22 cellular contexts compared by ENCODE assay signal in genomic region chr6:149041953-149042352, GRCh38.
DNase-seq lines count a peak whose midpoint lies in the region; ATAC-seq, FAIRE-seq and TF ChIP-seq lines count a peak whose summit lies in the region.
"Had no signal": no experiment of that assay in that cellular context is flagged by ENCODE, and none has a peak within 500 bp of the region (broad histone marks: within the 10 kb centered on the region; RNA-seq: fewer than 3 reads in every experiment).

No MANE protein-coding gene starts in this region.

- H3K4me1 ChIP-seq in HEK293 (ENCODE audit: control insufficient read depth, insufficient read depth, low read length) (no peaks in the 10 kb centered on the region), K562 (replicated peaks in 1 of 2; ENCODE audit: control insufficient read depth in 2 of 2, insufficient read depth in 2 of 2, low read length in 2 of 2) (peaks cover 0 to 5% of the 10 kb centered on the region in 2 experiments; a peak in 2 of 5 replicates)
- H3K4me1 ChIP-seq: A549, Caco-2 had no signal

- no peak for TF ChIP-seq POLR2A in K562 (conservative IDR thresholded peaks at IDR 0.05)

- CTCF ChIA-PET in HEK293 (lab: Yijun Ruan, JAX) (interaction anchor here (0.6 to 1.8 kb wide), 3 partner anchors 13 to 679 kb away, joined by 3 to 4 read pairs (median 3); no protein-coding TSS in a partner anchor), K562 (lab: Yijun Ruan, JAX; ENCODE audit: low intra/inter-chr PET ratio) (no interaction called here)

- no peak overlapping the region for H3K4me2 ChIP-seq in K562 (ENCODE audit: insufficient read depth, low read length)
- H3K4me2 ChIP-seq: A549; BLaER1 treated with 17β-estradiol and CSF1 and Interleukin-3, amounts not matched to agents 10 nM and 100 nM had no signal

- no TSS peak for BruUV-seq in K562 (replicated peaks; lab: Mats Ljungman, UMichigan)

- no peaks in the 10 kb centered on the region for H3K79me2 ChIP-seq in K562 (ENCODE audit: control insufficient read depth, insufficient read depth, low read length)

- H3K4me3 ChIP-seq in HEK293 (ENCODE audit: low read depth, low read length) (no peak overlapping the region), K562 (no peak overlapping the region)
- H3K4me3 ChIP-seq: A549; BLaER1 treated with 17β-estradiol and CSF1 and Interleukin-3, amounts not matched to agents 10 nM and 100 nM had no signal

- no peaks in the 10 kb centered on the region for H4K20me1 ChIP-seq in K562 (replicated peaks; ENCODE audit: control insufficient read depth, insufficient read depth, low read length)
- H4K20me1 ChIP-seq: BLaER1 treated with 17β-estradiol and CSF1 and Interleukin-3, amounts not matched to agents 10 nM and 100 nM had no signal

- H3K27ac Mint-ChIP-seq in T-helper 1 cell treated with Interleukin-12 subunit alpha and Interleukin-12 subunit beta and Interleukin-4 antibody, amounts not matched to agents 30 μg/mL and 1 μg/mL, for 36 hours, result peak overlapping the region; percentile 4
- H3K27ac Mint-ChIP-seq in stimulated activated memory B cell treated with anti-CD40 and anti-IgM and Interleukin-4, amounts not matched to agents 10 μg/mL and 1 μg/mL and 100 μg/mL, for 72 hours, result peak overlapping the region; percentile 71
- H3K27ac Mint-ChIP-seq: B cell; CD4-positive, alpha-beta T cell; CD8-positive, alpha-beta T cell had no signal

- FAIRE-seq in K562 (lab: Jason Lieb, UNC), result no peak
- FAIRE-seq: A549, D721Med, G401.6, GM12891 had no signal

- POLR2A ChIA-PET in HEK293 (lab: Yijun Ruan, JAX), result no interaction called here
- POLR2A ChIA-PET in K562 (lab: Yijun Ruan, JAX), result interaction anchor here (0.6 kb wide), 2 partner anchors 17 to 481 kb away, joined by 3 to 4 read pairs; no protein-coding TSS in a partner anchor

- no peaks in the 10 kb centered on the region for H3K27me3 Mint-ChIP-seq in T-helper 1 cell treated with Interleukin-12 subunit alpha and Interleukin-12 subunit beta and Interleukin-4 antibody, amounts not matched to agents 30 μg/mL and 1 μg/mL, for 36 hours (ENCODE audit: low read depth)
- H3K27me3 Mint-ChIP-seq in stimulated activated memory B cell treated with anti-CD40 and anti-IgM and Interleukin-4, amounts not matched to agents 10 μg/mL and 1 μg/mL and 100 μg/mL, for 72 hours, result no peaks in the 10 kb centered on the region
- H3K27me3 Mint-ChIP-seq: B cell; CD4-positive, alpha-beta T cell had no signal

- no peak for DNase-seq in T-helper 1 cell
- DNase-seq in K562 (ENCODE audit: extremely low read depth in 1 of 4, low spot score in 3 of 4), result no peak
- DNase-seq in SHP77 treated with DMSO at 0.1 percent for 48 hours (lab: John Stamatoyannopoulos, UW), result no peak
- DNase-seq: AML-193; Caco-2; Calu3; CD4-positive, alpha-beta T cell; CD8-positive, alpha-beta T cell; DMS79 treated with DMSO at 0.1 percent for 48 hours; GF-D8 had no signal

- H3K36me3 ChIP-seq in HEK293 (ENCODE audit: control insufficient read depth in 2 of 2, insufficient read depth in 1 of 2, low read length in 2 of 2) (peaks cover 0 to 3% of the 10 kb centered on the region in 2 experiments; a peak in 1 of 3 replicates), K562 (ENCODE audit: control insufficient read depth, insufficient read depth, low read length) (no peaks in the 10 kb centered on the region)

- 10% methylated on average over 2 of the region's 2 CpGs for WGBS in K562 (ENCODE audit: insufficient coverage, low coverage, missing lambda C conversion rate)

- H3K9ac ChIP-seq in K562 (ENCODE audit: insufficient read depth in 1 of 2, low read depth in 2 of 2, low read length in 2 of 2), result no peak overlapping the region
- H3K9ac ChIP-seq: BLaER1 treated with 17β-estradiol and CSF1 and Interleukin-3, amounts not matched to agents 10 nM and 100 nM had no signal

- TF ChIP-seq RAD21 in K562 (CRISPR knock-in tag; conservative IDR thresholded peaks at IDR 0.05 in 1 of 2, IDR thresholded peaks at IDR 0.05 in 1 of 2), result no peak

- H3K27ac ChIP-seq in HEK293 (ENCODE audit: extremely low read depth, low read depth, low read length) (no peak overlapping the region), K562 (ENCODE audit: extremely low read depth, low read depth, low read length) (no peak overlapping the region)
- H3K27ac ChIP-seq: 22Rv1; BLaER1 treated with 17β-estradiol and CSF1 and Interleukin-3, amounts not matched to agents 10 nM and 100 nM; C4-2B had no signal

- H3K9me3 ChIP-seq in HEK293 (ENCODE audit: control insufficient read depth, insufficient read depth, low read depth, low read length) (no peaks in the 10 kb centered on the region), K562 (replicated peaks; ENCODE audit: control insufficient read depth, insufficient read depth, low read depth, low read length) (no peaks in the 10 kb centered on the region)
- H3K9me3 ChIP-seq: A549; BLaER1 treated with 17β-estradiol and CSF1 and Interleukin-3, amounts not matched to agents 10 nM and 100 nM; Caco-2 had no signal

- no peak for ATAC-seq in K562
- no peak for ATAC-seq in stimulated activated memory B cell treated with anti-CD40 and anti-IgM and Interleukin-4, amounts not matched to agents 10 μg/mL and 1 μg/mL and 100 μg/mL, for 72 hours
- ATAC-seq in HG03378 (IDR thresholded peaks at IDR 0.05; ENCODE audit: unreplicated experiment), result no peak
- ATAC-seq: A549; CD8-positive, alpha-beta T cell had no signal

- H2AFZ ChIP-seq in K562 (ENCODE audit: low read depth, low read length), result no peak overlapping the region

- H3K4me3 Mint-ChIP-seq in T-helper 1 cell treated with Interleukin-12 subunit alpha and Interleukin-12 subunit beta and Interleukin-4 antibody, amounts not matched to agents 30 μg/mL and 1 μg/mL, for 36 hours, result no peak overlapping the region
- H3K4me3 Mint-ChIP-seq in stimulated activated memory B cell treated with anti-CD40 and anti-IgM and Interleukin-4, amounts not matched to agents 10 μg/mL and 1 μg/mL and 100 μg/mL, for 72 hours, result no peak overlapping the region
- H3K4me3 Mint-ChIP-seq: B cell; CD4-positive, alpha-beta T cell; CD8-positive, alpha-beta T cell had no signal

- no peaks in the 10 kb centered on the region for H3K9me3 Mint-ChIP-seq in T-helper 1 cell treated with Interleukin-12 subunit alpha and Interleukin-12 subunit beta and Interleukin-4 antibody, amounts not matched to agents 30 μg/mL and 1 μg/mL, for 36 hours
- H3K9me3 Mint-ChIP-seq in stimulated activated memory B cell treated with anti-CD40 and anti-IgM and Interleukin-4, amounts not matched to agents 10 μg/mL and 1 μg/mL and 100 μg/mL, for 72 hours, result no peaks in the 10 kb centered on the region
- H3K9me3 Mint-ChIP-seq: CD4-positive, alpha-beta T cell; CD8-positive, alpha-beta T cell had no signal

- no peaks in the 10 kb centered on the region for H3K9me1 ChIP-seq in K562 (ENCODE audit: control insufficient read depth, insufficient read depth, low read length)

- H3K27me3 ChIP-seq in K562 (ENCODE audit: control insufficient read depth in 2 of 2, insufficient read depth in 2 of 2, low read length in 2 of 2), result peaks cover 30 to 41% of the 10 kb centered on the region in 2 experiments; a peak in 4 of 5 replicates
- H3K27me3 ChIP-seq: BLaER1 treated with 17β-estradiol and CSF1 and Interleukin-3, amounts not matched to agents 10 nM and 100 nM had no signal

- H3K36me3 Mint-ChIP-seq in T-helper 1 cell treated with Interleukin-12 subunit alpha and Interleukin-12 subunit beta and Interleukin-4 antibody, amounts not matched to agents 30 μg/mL and 1 μg/mL, for 36 hours (ENCODE audit: low read depth), result peaks cover 7% of the 10 kb centered on the region
- H3K36me3 Mint-ChIP-seq in stimulated activated memory B cell treated with anti-CD40 and anti-IgM and Interleukin-4, amounts not matched to agents 10 μg/mL and 1 μg/mL and 100 μg/mL, for 72 hours, result peaks cover 30% of the 10 kb centered on the region

- TF ChIP-seq EP300 in K562 (IDR thresholded peaks at IDR 0.05; ENCODE audit: low read length), result no peak

- intact Hi-C loops in K562 (cut with micrococcal nuclease), result no loop called here

- in situ Hi-C loops in K562 (cut with MboI), result loop anchor here (25.0 kb wide), 1 partner anchor 870 kb away; the partner anchor contains the start of gene RAET1G

- H3K4me1 Mint-ChIP-seq in T-helper 1 cell treated with Interleukin-12 subunit alpha and Interleukin-12 subunit beta and Interleukin-4 antibody, amounts not matched to agents 30 μg/mL and 1 μg/mL, for 36 hours (ENCODE audit: low read depth), result peaks cover 53% of the 10 kb centered on the region
- H3K4me1 Mint-ChIP-seq in stimulated activated memory B cell treated with anti-CD40 and anti-IgM and Interleukin-4, amounts not matched to agents 10 μg/mL and 1 μg/mL and 100 μg/mL, for 72 hours, result peaks cover 33% of the 10 kb centered on the region

- TF ChIP-seq CTCF in HEK293 (tag by site-specific recombination; IDR thresholded peaks at IDR 0.05) (no peak), K562 (IDR thresholded peaks at IDR 0.05 in 2 of 3, conservative IDR thresholded peaks at IDR 0.05 in 1 of 3; ENCODE audit: insufficient read depth in 2 of 3, low read depth in 1 of 3, low read length in 3 of 3) (no peak)

TF ChIP-seq in HEK293, 187 proteins besides CTCF, POLR2A, EP300 and RAD21 (continues in another document):
- no peak for TF ChIP-seq KLF7 (tag by site-specific recombination; IDR thresholded peaks at IDR 0.05; ENCODE audit: borderline replicate concordance)

TF ChIP-seq in K562, 482 proteins besides CTCF, POLR2A, EP300 and RAD21:
- TF ChIP-seq ESRRA (IDR thresholded peaks at IDR 0.05; ENCODE audit: borderline replicate concordance, low read depth) (no peak), COPS2 (conservative IDR thresholded peaks at IDR 0.05) (no peak), ATF7 (IDR thresholded peaks at IDR 0.05) (peak; percentile 87), RBM25 (IDR thresholded peaks at IDR 0.05; ENCODE audit: low read depth, low read length, severe bottlenecking) (peak; percentile 86), JUND (IDR thresholded peaks at IDR 0.05; ENCODE audit: borderline replicate concordance, low read depth, low read length) (no peak), JUND (tag; IDR thresholded peaks at IDR 0.05; ENCODE audit: borderline replicate concordance, low read depth, low read length) (peak; percentile 57; the same call in 1 of the 3 replicates), ZSCAN32 (CRISPR knock-in tag; IDR thresholded peaks at IDR 0.05) (no peak), ADNP (tag; IDR thresholded peaks at IDR 0.05) (peak; percentile 50), ATF1 (CRISPR knock-in tag; IDR thresholded peaks at IDR 0.05) (no peak), ATF1 (tag; IDR thresholded peaks at IDR 0.05) (peak; percentile 76)
- TF ChIP-seq, protein P1, sequence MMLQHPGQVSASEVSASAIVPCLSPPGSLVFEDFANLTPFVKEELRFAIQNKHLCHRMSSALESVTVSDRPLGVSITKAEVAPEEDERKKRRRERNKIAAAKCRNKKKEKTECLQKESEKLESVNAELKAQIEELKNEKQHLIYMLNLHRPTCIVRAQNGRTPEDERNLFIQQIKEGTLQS (IDR thresholded peaks at IDR 0.05), result peak; percentile 82
- TF ChIP-seq, protein P1 (CRISPR knock-in tag; conservative IDR thresholded peaks at IDR 0.05), result no peak
